In the genomic region with DNA sequence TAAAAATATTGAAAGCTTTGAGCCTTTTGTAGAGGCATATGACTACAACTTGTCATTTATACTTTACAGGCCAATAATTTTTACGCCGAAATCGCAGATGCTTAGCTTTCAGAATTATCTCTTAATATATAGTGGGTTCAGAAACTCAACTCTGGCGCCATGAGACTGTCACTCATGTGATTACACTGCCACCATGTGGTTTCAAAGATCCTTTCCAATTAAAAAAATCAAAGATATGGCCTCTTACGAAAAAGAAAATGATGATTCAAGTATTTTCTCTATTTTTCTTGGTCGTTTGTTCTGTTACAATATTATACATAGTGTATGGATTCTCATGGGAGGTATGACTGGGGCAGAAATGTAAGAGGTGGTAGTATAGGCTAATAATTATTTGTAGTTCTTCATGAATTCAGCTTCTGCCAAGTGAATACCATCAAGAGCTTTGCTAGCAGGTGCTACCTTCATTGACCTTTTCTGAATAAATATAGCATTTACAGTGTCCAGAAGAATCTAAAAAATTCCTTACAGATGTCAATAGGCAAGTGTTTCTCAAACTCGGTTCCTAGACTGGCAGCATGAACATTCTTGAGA, we compare ENCODE assay signal across 8 cellular contexts.
A peak's percentile ranks its signal among the peaks of the same experiment; 100 is the strongest.
DNase-seq lines count a peak whose midpoint lies in the region; ATAC-seq and FAIRE-seq lines count a peak whose summit lies in the region.

No MANE protein-coding gene starts in this region.

- in situ Hi-C loops in SK-MEL-5 (cut with HindIII; ENCODE audit: low pct_unique_long_range_greater_than_20kb, low sequenced_read_pairs), result no loop called here

- WGBS in small intestine, 3 donors, result 9 to 15% (median 9%) methylated on average over 7 of the region's 7 CpGs

- H3K4me3 ChIP-seq in small intestine (ENCODE audit: low read depth in 1 of 2, low read length in 2 of 2), result no peak overlapping the region

- H3K4me1 ChIP-seq in small intestine (ENCODE audit: control insufficient read depth in 2 of 2, insufficient read depth in 1 of 2, low read depth in 1 of 2, low read length in 1 of 2), result no peaks in the 10 kb centered on the region

- peak; percentile 81 for ATAC-seq in GM21423 (IDR thresholded peaks at IDR 0.05; ENCODE audit: unreplicated experiment)
- no peak for ATAC-seq in GM19328 (IDR thresholded peaks at IDR 0.05; ENCODE audit: unreplicated experiment)

- H3K27ac ChIP-seq in small intestine (ENCODE audit: low read depth in 1 of 2, low read length in 1 of 2), result no peak overlapping the region

- no peaks in the 10 kb centered on the region for H3K27me3 ChIP-seq in small intestine (ENCODE audit: control insufficient read depth in 2 of 2, insufficient read depth in 2 of 2, low read length in 2 of 2)

- peak; percentile 56 for DNase-seq in EH (ENCODE audit: low read depth)
- DNase-seq in LoVo (ENCODE audit: low spot score), result peak; percentile 36
- peak; percentile 55 for DNase-seq in SK-MEL-5 (ENCODE audit: low read depth, low spot score)
- peak; percentile 1 to 7 for DNase-seq in frontal cortex (ENCODE audit: low spot score in 2 of 2)
- peak; percentile 45 for DNase-seq in small intestine
- DNase-seq in activated gamma-delta T cell treated with Interleukin-2 at 50 U/mL for 16 hours, result no peak

- H3K36me3 ChIP-seq in small intestine (ENCODE audit: control insufficient read depth in 2 of 2, insufficient read depth in 2 of 2, low read length in 2 of 2), result no peaks in the 10 kb centered on the region

- no peaks in the 10 kb centered on the region for H3K9me3 ChIP-seq in small intestine (ENCODE audit: control insufficient read depth, low read depth)

- peak; percentile 69 for FAIRE-seq in frontal cortex (lab: Jason Lieb, UNC)
- FAIRE-seq in small intestine (lab: Jason Lieb, UNC), result peak; percentile 19
